Comparison of ENCODE assay signal across 25 cellular contexts in genomic region chr12:104091136-104091535, GRCh38. TPM values are rescaled to one million over a fixed set of nuclear protein-coding genes. Genes with fewer than 3 reads are reported as not detected.
"Had no signal": no experiment of that assay in that cellular context is flagged by ENCODE, and none has a peak within 500 bp of the region (broad histone marks: within the 10 kb centered on the region; RNA-seq: fewer than 3 reads in every experiment).

No MANE protein-coding gene starts in this region.

- H3K9ac ChIP-seq: SK-N-SH had no signal

- H3K27me3 Mint-ChIP-seq: activated CD4-positive, alpha-beta T cell treated with anti-CD3 and anti-CD28 coated beads for 36 hours; activated CD8-positive, alpha-beta T cell treated with anti-CD3 and anti-CD28 coated beads for 36 hours; activated naive CD4-positive, alpha-beta T cell treated with anti-CD3 and anti-CD28 coated beads, Interleukin-2, amount 50 U/mL, for 24 hours; central memory CD8-positive, alpha-beta T cell had no signal

- H3K4me3 Mint-ChIP-seq: activated CD4-positive, alpha-beta T cell treated with anti-CD3 and anti-CD28 coated beads for 36 hours; activated CD8-positive, alpha-beta T cell treated with anti-CD3 and anti-CD28 coated beads for 36 hours; activated naive CD4-positive, alpha-beta T cell treated with anti-CD3 and anti-CD28 coated beads, Interleukin-2, amount 50 U/mL, for 24 hours; activated T-cell treated with anti-CD3 and anti-CD28 coated beads, Interleukin-2, amount 50 U/mL, for 72 hours; central memory CD8-positive, alpha-beta T cell had no signal

- DNase-seq: activated CD4-positive, alpha-beta T cell treated with anti-CD3 and anti-CD28 coated beads for 36 hours; activated CD4-positive, alpha-beta T cell treated with anti-CD3 and anti-CD28 coated beads, Interleukin-2, amount 50 U/mL, for 1 hour; activated CD8-positive, alpha-beta memory T cell treated with anti-CD3 and anti-CD28 coated beads, Interleukin-2, amount 50 U/mL, for 4 hours; activated CD8-positive, alpha-beta T cell treated with anti-CD3 and anti-CD28 coated beads for 36 hours; activated T-cell treated with anti-CD3 and anti-CD28 coated beads, Interleukin-2, amount 50 U/mL, for 72 hours; aorta; KG1; NCI-H1092; NCI-H1417; NCI-H2029; NCI-H2107; NCI-H2171 treated with DMSO at 0.1 percent for 48 hours; NCI-H226; NCI-H526; NK-92 treated with Interleukin-12 subunit alpha and Interleukin-12 subunit beta, amount 100 ng/mL, for 24 hours; Right ventricle myocardium superior; SJCRH30; SK-N-SH; T-helper 1 cell had no signal

- H3K27me3 ChIP-seq: SJCRH30 had no signal

- H3K27ac ChIP-seq: RWPE1, SJCRH30, VCaP had no signal

- H3K4me2 ChIP-seq: SK-N-SH had no signal

- H3K9me3 Mint-ChIP-seq: activated CD8-positive, alpha-beta T cell treated with anti-CD3 and anti-CD28 coated beads for 36 hours; activated naive CD4-positive, alpha-beta T cell treated with anti-CD3 and anti-CD28 coated beads, Interleukin-2, amount 50 U/mL, for 24 hours; activated T-cell treated with anti-CD3 and anti-CD28 coated beads, Interleukin-2, amount 50 U/mL, for 72 hours; central memory CD8-positive, alpha-beta T cell had no signal

- H3K4me1 ChIP-seq: SJCRH30 had no signal

- H3K9me3 ChIP-seq: SJCRH30, SK-N-SH had no signal

- H3K4me3 ChIP-seq: SJCRH30 had no signal

- ATAC-seq: activated CD4-positive, alpha-beta T cell treated with anti-CD3 and anti-CD28 coated beads for 36 hours; activated CD8-positive, alpha-beta T cell treated with anti-CD3 and anti-CD28 coated beads for 36 hours; activated T-cell treated with anti-CD3 and anti-CD28 coated beads, Interleukin-2, amount 50 U/mL, for 72 hours; Panc1 had no signal

- H3K4me1 Mint-ChIP-seq: activated naive CD4-positive, alpha-beta T cell treated with anti-CD3 and anti-CD28 coated beads, Interleukin-2, amount 50 U/mL, for 24 hours had no signal

- H3K27ac Mint-ChIP-seq: activated CD4-positive, alpha-beta T cell treated with anti-CD3 and anti-CD28 coated beads for 36 hours; activated CD8-positive, alpha-beta T cell treated with anti-CD3 and anti-CD28 coated beads for 36 hours; activated naive CD4-positive, alpha-beta T cell treated with anti-CD3 and anti-CD28 coated beads, Interleukin-2, amount 50 U/mL, for 24 hours; activated T-cell treated with anti-CD3 and anti-CD28 coated beads, Interleukin-2, amount 50 U/mL, for 72 hours had no signal

RNA-seq across cellular contexts. Expression of gene GLT8D2, which starts 41.1 kb away (rescaled TPM):
- total RNA-seq: activated CD8-positive, alpha-beta T cell treated with anti-CD3 and anti-CD28 coated beads for 36 hours; T-helper 2 cell treated with Interferon-gamma antibody and Interleukin-4, amounts not matched to agents 100 ng/mL and 5 ng/mL, for 36 hours had no signal
